Comparison of ENCODE assay signal across 7 cellular contexts in the genomic region with DNA sequence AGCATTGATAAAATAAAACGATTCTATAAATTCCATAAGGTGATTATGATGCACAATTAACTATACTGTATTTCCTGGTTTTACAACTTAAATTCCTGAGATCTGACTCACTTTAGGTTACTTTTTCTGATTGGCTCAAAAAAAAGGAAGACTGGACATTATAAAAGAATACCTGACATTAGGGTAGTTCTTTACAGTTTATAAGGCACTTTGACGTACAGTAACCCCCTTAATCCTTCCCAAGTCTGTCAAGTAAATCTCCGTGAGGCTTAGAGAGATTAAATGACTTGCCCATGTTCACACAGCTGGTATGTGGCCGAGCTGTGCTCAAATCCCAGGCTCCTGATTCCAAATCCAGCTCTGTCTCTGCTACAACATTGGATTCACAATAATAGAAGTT. TPM values are rescaled to one million over a fixed set of nuclear protein-coding genes. Genes with fewer than 3 reads are reported as not detected.
A peak's percentile ranks its signal among the peaks of the same experiment; 100 is the strongest.
DNase-seq lines count a peak whose midpoint lies in the region; ATAC-seq and TF ChIP-seq lines count a peak whose summit lies in the region.

No MANE protein-coding gene starts in this region.

- H3K27ac ChIP-seq in SU-DHL-6 (ENCODE audit: low read depth, low read length) (no peak overlapping the region), foreskin keratinocyte (peak overlapping the region; percentile 81), skin epidermis (peak overlapping the region in 18 of 21 experiments; percentile 87 to 100 (median 99))

- H3K9ac ChIP-seq in SU-DHL-6 (ENCODE audit: low read length), result peak overlapping the region; percentile 80

- peaks cover 19% of the 10 kb centered on the region for H3K4me1 ChIP-seq in foreskin keratinocyte

- no peak for TF ChIP-seq CTCF in HFF-Myc (IDR thresholded peaks at IDR 0.05; ENCODE audit: low read depth, low read length, missing control alignments)
- no peak for TF ChIP-seq CTCF in SU-DHL-6 (IDR thresholded peaks at IDR 0.05; ENCODE audit: insufficient read depth, low read length, poor library complexity, severe bottlenecking)
- no peak for TF ChIP-seq CTCF in foreskin keratinocyte (conservative IDR thresholded peaks at IDR 0.05)

- H3K4me2 ChIP-seq in SU-DHL-6 (ENCODE audit: low read depth, low read length, poor library complexity, severe bottlenecking), result peak overlapping the region; percentile 82

- H3K36me3 ChIP-seq in SU-DHL-6 (ENCODE audit: low read length), result peaks cover 7% of the 10 kb centered on the region; the same call in 1 of the 2 replicates

- no peaks in the 10 kb centered on the region for H3K27me3 ChIP-seq in SU-DHL-6 (ENCODE audit: low read length)
- no peaks in the 10 kb centered on the region for H3K27me3 ChIP-seq in foreskin keratinocyte

- H3K9me2 ChIP-seq in SU-DHL-6 (replicated peaks; ENCODE audit: insufficient read depth, low read length), result no peaks in the 10 kb centered on the region

- peak overlapping the region; percentile 64; the same call in 1 of the 2 replicates for H3K4me3 ChIP-seq in HFF-Myc (replicated peaks; ENCODE audit: low read depth, low read length)
- peak overlapping the region; percentile 70 for H3K4me3 ChIP-seq in SU-DHL-6 (ENCODE audit: insufficient read depth, low read length, poor library complexity, severe bottlenecking)
- H3K4me3 ChIP-seq in skin epidermis, result peak overlapping the region in 6 of 7 experiments; percentile 56 to 81 (median 78)

- peaks cover 33% of the 10 kb centered on the region for H3K79me2 ChIP-seq in SU-DHL-6 (ENCODE audit: insufficient read depth, low read length)

- no peaks in the 10 kb centered on the region; the same call in 1 of the 2 replicates for H3F3A ChIP-seq in SU-DHL-6 (ENCODE audit: insufficient read depth)

- H3K9me3 ChIP-seq in SU-DHL-6 (ENCODE audit: insufficient read depth, low read length), result no peaks in the 10 kb centered on the region

- peak overlapping the region; percentile 93 for H2AFZ ChIP-seq in SU-DHL-6 (ENCODE audit: low read depth, low read length, severe bottlenecking)

- ATAC-seq in foreskin keratinocyte (no peak), HG02938 (IDR thresholded peaks at IDR 0.05; ENCODE audit: unreplicated experiment) (no peak)

- no peaks in the 10 kb centered on the region for H4K20me1 ChIP-seq in SU-DHL-6 (ENCODE audit: low read depth, low read length)

- DNase-seq in HFF-Myc (ENCODE audit: extremely low read depth, low read depth) (no peak), foreskin keratinocyte (peak in 1 of 2 donors; percentile 53), NCI-H748 (lab: John Stamatoyannopoulos, UW; ENCODE audit: unreplicated experiment) (no peak)
- DNase-seq in activated CD8-positive, alpha-beta memory T cell treated with anti-CD3 and anti-CD28 coated beads for 24 hours, result no peak

RNA-seq across cellular contexts. Expression of a gene that starts 1.0 kb away (rescaled TPM):
- total RNA-seq in foreskin keratinocyte, result 67.3 and 83.6 TPM in 2 replicates
- polyA plus RNA-seq in foreskin keratinocyte, result 33.6 and 37.7 TPM in 2 replicates

RNA-seq across cellular contexts. Expression of a gene that starts 52.9 kb away (rescaled TPM):
- total RNA-seq in foreskin keratinocyte, result 17.6 and 17.8 TPM in 2 replicates
- 7.2 and 8.1 TPM in 2 replicates for polyA plus RNA-seq in foreskin keratinocyte
